ENCODE assay signal across 7 cellular contexts in genomic region chr11:326592-326841, GRCh38. TPM values are rescaled to one million over a fixed set of nuclear protein-coding genes. Genes with fewer than 3 reads are reported as not detected.
DNase-seq lines count a peak whose midpoint lies in the region; ATAC-seq, FAIRE-seq and TF ChIP-seq lines count a peak whose summit lies in the region.

No MANE protein-coding gene starts in this region.

- H3K4me1 ChIP-seq in GM23248 (ENCODE audit: insufficient read depth) (peaks cover 9% of the 10 kb centered on the region; the same call in 1 of the 2 replicates), HepG2 (ENCODE audit: insufficient read depth, low read length) (peaks cover 64% of the 10 kb centered on the region), stomach smooth muscle (ENCODE audit: control insufficient read depth, insufficient read depth, low read length) (peaks cover 38% of the 10 kb centered on the region), PC-3 (ENCODE audit: insufficient read depth, low read length) (no peaks in the 10 kb centered on the region)

- H3K9ac ChIP-seq in GM23248: no peak overlapping the region
- peak overlapping the region; percentile 36; the same call in 1 of the 2 replicates for H3K9ac ChIP-seq in HepG2 (ENCODE audit: insufficient read depth, low read depth, low read length)
- peak overlapping the region; percentile 30 to 60 for H3K9ac ChIP-seq in stomach smooth muscle (ENCODE audit: low read length in 2 of 2)
- H3K9ac ChIP-seq in PC-3 (ENCODE audit: low read length): no peak overlapping the region

- ATAC-seq in activated CD8-positive, alpha-beta T cell treated with anti-CD3 and anti-CD28 coated beads for 36 hours: peak; percentile 3
- ATAC-seq in HepG2 (peak; percentile 24), PC-3 (no peak)

- DNase-seq in GM23248 (no peak), HepG2 (ENCODE audit: low spot score) (no peak), PC-3 (no peak), SK-N-DZ (ENCODE audit: low spot score) (no peak)
- no peak for DNase-seq in activated CD8-positive, alpha-beta T cell treated with anti-CD3 and anti-CD28 coated beads for 36 hours
- DNase-seq in stimulated activated CD4-positive, alpha-beta T cell treated with anti-CD3 and anti-CD28 coated beads, Interleukin-1b, Interleukin-23, amount 100 ng/mL, for 48 hours: no peak

- H3K27ac ChIP-seq in GM23248 (no peak overlapping the region), HepG2 (ENCODE audit: extremely low read length, insufficient read depth, low read length) (peak overlapping the region; percentile 49), stomach smooth muscle (ENCODE audit: low read length) (peak overlapping the region; percentile 95), PC-3 (ENCODE audit: low read length) (no peak overlapping the region)

- H3K79me2 ChIP-seq in GM23248 (ENCODE audit: insufficient read depth) (no peaks in the 10 kb centered on the region), HepG2 (ENCODE audit: insufficient read depth, low read length) (no peaks in the 10 kb centered on the region), PC-3 (ENCODE audit: low read length) (no peaks in the 10 kb centered on the region)

- CTCF ChIA-PET in activated CD8-positive, alpha-beta T cell treated with anti-CD3 and anti-CD28 coated beads for 36 hours (lab: Charles Lee): interaction anchor here (1.2 to 1.9 kb wide), 5 partner anchors 10 to 29 kb away, joined by 3 to 9 read pairs (median 3); no protein-coding TSS in a partner anchor
- CTCF ChIA-PET in HepG2 (lab: Yijun Ruan, JAX; ENCODE audit: low intra/inter-chr PET ratio, low total read pairs): no interaction called here
- CTCF ChIA-PET in PC-3 (lab: Charles Lee): no interaction called here

- no TSS peak for BruUV-seq in HepG2 (replicated peaks; lab: Mats Ljungman, UMichigan)
- no TSS peak for BruUV-seq in PC-3 (replicated peaks; lab: Mats Ljungman, UMichigan)

- no peaks in the 10 kb centered on the region for H3K27me3 Mint-ChIP-seq in activated CD8-positive, alpha-beta T cell treated with anti-CD3 and anti-CD28 coated beads for 36 hours

- H3K36me3 ChIP-seq in GM23248 (ENCODE audit: low read depth): no peaks in the 10 kb centered on the region
- no peaks in the 10 kb centered on the region for H3K36me3 ChIP-seq in HepG2 (replicated peaks in 1 of 2; ENCODE audit: control insufficient read depth in 1 of 2, insufficient read depth in 2 of 2, low read length in 2 of 2)
- no peaks in the 10 kb centered on the region for H3K36me3 ChIP-seq in stomach smooth muscle (ENCODE audit: control insufficient read depth in 2 of 2, insufficient read depth in 2 of 2, low read length in 2 of 2)
- H3K36me3 ChIP-seq in PC-3 (ENCODE audit: low read depth, low read length): no peaks in the 10 kb centered on the region

- no peaks in the 10 kb centered on the region for H3K9me3 Mint-ChIP-seq in activated CD8-positive, alpha-beta T cell treated with anti-CD3 and anti-CD28 coated beads for 36 hours

- H3K4me1 Mint-ChIP-seq in activated CD8-positive, alpha-beta T cell treated with anti-CD3 and anti-CD28 coated beads for 36 hours (ENCODE audit: low read depth): peaks cover 68% of the 10 kb centered on the region

- POLR2A ChIA-PET in activated CD8-positive, alpha-beta T cell treated with anti-CD3 and anti-CD28 coated beads for 36 hours (lab: Charles Lee): interaction anchor here (0.9 to 5.8 kb wide), 7 partner anchors 10 to 183 kb away, joined by 3 to 41 read pairs (median 4); no protein-coding TSS in a partner anchor
- POLR2A ChIA-PET in HepG2 (lab: Yijun Ruan, JAX): interaction anchor here (0.6 to 6.1 kb wide), 4 partner anchors 10 to 126 kb away, joined by 3 to 85 read pairs (median 6); partner anchors contain the start of gene IFITM1
- POLR2A ChIA-PET in PC-3 (lab: Charles Lee; ENCODE audit: unreplicated experiment): no interaction called here

- intact Hi-C loops in activated CD8-positive, alpha-beta T cell treated with anti-CD3 and anti-CD28 coated beads for 36 hours (cut with micrococcal nuclease): no loop called here
- intact Hi-C loops in HepG2 (cut with micrococcal nuclease; ENCODE audit: unreplicated experiment) (no loop called here), PC-3 (cut with micrococcal nuclease) (no loop called here)

- in situ Hi-C loops in GM23248 (cut with MboI) (no loop called here), HepG2 (cut with HindIII; ENCODE audit: extremely low pct_ligation_motif_present, low pct_unique_long_range_greater_than_20kb) (no loop called here)

- H2AFZ ChIP-seq in GM23248 (peak overlapping the region; percentile 28; the same call in 1 of the 2 replicates), HepG2 (ENCODE audit: low read length) (no peak overlapping the region), PC-3 (ENCODE audit: low read length) (no peak overlapping the region)

- no peak for TF ChIP-seq CTCF in activated CD8-positive, alpha-beta T cell treated with anti-CD3 and anti-CD28 coated beads for 36 hours (IDR thresholded peaks at IDR 0.05)
- no peak for TF ChIP-seq CTCF in HepG2 (CRISPR knock-in tag; IDR thresholded peaks at IDR 0.05)
- no peak for TF ChIP-seq CTCF in PC-3 (conservative IDR thresholded peaks at IDR 0.05; ENCODE audit: low read depth, low read length)

- H3K9me3 ChIP-seq in GM23248 (ENCODE audit: low read depth) (no peaks in the 10 kb centered on the region), HepG2 (ENCODE audit: low read length) (no peaks in the 10 kb centered on the region), stomach smooth muscle (ENCODE audit: control insufficient read depth in 2 of 2, low read length in 2 of 2) (no peaks in the 10 kb centered on the region), PC-3 (ENCODE audit: low read length) (no peaks in the 10 kb centered on the region)

- no peaks in the 10 kb centered on the region for H4K20me1 ChIP-seq in GM23248 (ENCODE audit: insufficient read depth)
- H4K20me1 ChIP-seq in HepG2 (ENCODE audit: insufficient read depth, low read length): no peaks in the 10 kb centered on the region
- H4K20me1 ChIP-seq in PC-3 (ENCODE audit: low read length): no peaks in the 10 kb centered on the region

- H3K27me3 ChIP-seq in GM23248 (replicated peaks; ENCODE audit: insufficient read depth) (no peaks in the 10 kb centered on the region), HepG2 (ENCODE audit: control insufficient read depth in 1 of 2, insufficient read depth in 2 of 2, low read length in 2 of 2) (no peaks in the 10 kb centered on the region), stomach smooth muscle (ENCODE audit: control insufficient read depth in 1 of 2, insufficient read depth in 2 of 2, low read length in 2 of 2) (no peaks in the 10 kb centered on the region), PC-3 (ENCODE audit: low read length) (no peaks in the 10 kb centered on the region)

- TF ChIP-seq POLR2A in HepG2 (IDR thresholded peaks at IDR 0.05; ENCODE audit: insufficient read depth in 1 of 2, low read depth in 2 of 2, low read length in 2 of 2): no peak

- no peak for TF ChIP-seq EP300 in HepG2 (IDR thresholded peaks at IDR 0.05; ENCODE audit: low read depth in 2 of 2, low read length in 2 of 2)
- no peak for TF ChIP-seq EP300 in HepG2 (CRISPR knock-in tag; IDR thresholded peaks at IDR 0.05; ENCODE audit: borderline replicate concordance)

- peak overlapping the region; percentile 72 for H3K4me3 Mint-ChIP-seq in activated CD8-positive, alpha-beta T cell treated with anti-CD3 and anti-CD28 coated beads for 36 hours

- no peak for FAIRE-seq in HepG2 (lab: Jason Lieb, UNC)

- H3K9me2 ChIP-seq in GM23248 (ENCODE audit: insufficient read depth) (no peaks in the 10 kb centered on the region), PC-3 (replicated peaks; ENCODE audit: low read length) (no peaks in the 10 kb centered on the region)

- peak overlapping the region; percentile 99 for H3K27ac Mint-ChIP-seq in activated CD8-positive, alpha-beta T cell treated with anti-CD3 and anti-CD28 coated beads for 36 hours

- H3F3A ChIP-seq in GM23248 (ENCODE audit: insufficient read depth) (no peaks in the 10 kb centered on the region), PC-3 (ENCODE audit: low read length, unreplicated experiment) (no peaks in the 10 kb centered on the region)

- peaks cover 2% of the 10 kb centered on the region for H3K36me3 Mint-ChIP-seq in activated CD8-positive, alpha-beta T cell treated with anti-CD3 and anti-CD28 coated beads for 36 hours (ENCODE audit: low read depth)

- H3K4me2 ChIP-seq in GM23248 (ENCODE audit: unreplicated experiment) (no peak overlapping the region), HepG2 (ENCODE audit: low read depth, low read length) (peak overlapping the region; percentile 90), PC-3 (ENCODE audit: low read length) (no peak overlapping the region)

- H3K4me3 ChIP-seq in GM23248 (no peak overlapping the region), HepG2 (replicated peaks in 1 of 3; ENCODE audit: insufficient read depth in 1 of 3, low read depth in 2 of 3, low read length in 3 of 3) (no peak overlapping the region), stomach smooth muscle (ENCODE audit: low read length in 2 of 2) (peak overlapping the region in 1 of 2 donors; percentile 22), PC-3 (ENCODE audit: low read length) (no peak overlapping the region)

- no peak for TF ChIP-seq RAD21 in HepG2 (CRISPR knock-in tag; IDR thresholded peaks at IDR 0.05)

- 84 to 86% methylated on average over 6 of the region's 6 CpGs for WGBS in GM23248 (ENCODE audit: low coverage in 1 of 2, low lambda C conversion rate in 2 of 2, missing lambda C conversion rate in 2 of 2), 2 experiments
- 80% methylated on average over 4 of the region's 6 CpGs for WGBS in HepG2 (ENCODE audit: low lambda C conversion rate)

RNA-seq across cellular contexts. Expression of gene IFITM3, which starts 5.9 kb away (rescaled TPM):
- 62.5 and 158 TPM in 2 replicates for total RNA-seq in GM23248 (2014; rRNA removed; shearing (Covaris generic))
- polyA plus RNA-seq in GM23248 (2016; fragmentation: Nextera tagmentation; extraction: Ambion mirVana) (1,892 and 1,917 TPM in 2 replicates), HepG2 (2011; rRNA removed) (163 and 182 TPM in 2 replicates)
- total RNA-seq in activated CD8-positive, alpha-beta T cell treated with anti-CD3 and anti-CD28 coated beads for 36 hours: 10 to 100 TPM; 52.8 to 58.0 TPM
- total RNA-seq in HepG2 (2016; rRNA removed; fragmentation: Illumina TruSeq; extraction: Trizol) (30.0 and 52.6 TPM in 2 replicates), PC-3 (2014; rRNA removed) (91.6 and 97.6 TPM in 2 replicates)
- 16.1 and 19.2 TPM in 2 replicates for total RNA-seq in HepG2 (2016; cell fraction: cytosol; rRNA removed; fragmentation: Illumina TruSeq; extraction: Trizol; ENCODE audit: low read depth)
- 27.9 and 45.1 TPM in 2 replicates for total RNA-seq in HepG2 (2016; cell fraction: insoluble cytoplasmic fraction; rRNA removed; fragmentation: Illumina TruSeq; extraction: Trizol)
- total RNA-seq in HepG2 (2016; cell fraction: membrane; rRNA removed; fragmentation: Illumina TruSeq; extraction: Trizol): 15.2 and 16.4 TPM in 2 replicates
- total RNA-seq in HepG2 (2016; cell fraction: nucleus; rRNA removed; fragmentation: Illumina TruSeq; extraction: Trizol): 36.7 and 42.1 TPM in 2 replicates
- 316 and 459 TPM in 2 replicates for polyA plus RNA-seq in HepG2 (2011; cell fraction: cytosol; rRNA removed)
- polyA plus RNA-seq in HepG2 (2011; cell fraction: nucleus; rRNA removed): 94.3 and 120 TPM in 2 replicates
- 183 and 441 TPM in 2 replicates for polyA plus RNA-seq in HepG2 (2012)
- polyA plus RNA-seq in HepG2 (2016; cell fraction: cytosol; fragmentation: Illumina TruSeq; extraction: Trizol; ENCODE audit: low read depth): 87.8 and 96.5 TPM in 2 replicates
- 109 and 136 TPM in 2 replicates for polyA plus RNA-seq in HepG2 (2016; cell fraction: insoluble cytoplasmic fraction; fragmentation: Illumina TruSeq; extraction: Trizol; ENCODE audit: low read depth)
- polyA plus RNA-seq in HepG2 (2016; cell fraction: membrane; fragmentation: Illumina TruSeq; extraction: Trizol; ENCODE audit: low read depth): 64.1 and 65.9 TPM in 2 replicates
- polyA plus RNA-seq in HepG2 (2016; cell fraction: nucleus; fragmentation: Illumina TruSeq; extraction: Trizol; ENCODE audit: insufficient read depth, low read depth): 219 and 229 TPM in 2 replicates
- polyA minus RNA-seq in HepG2 (2011; rRNA and poly(A)+ RNA removed; ENCODE audit: low replicate concordance): 405 and 668 TPM in 2 replicates
- 180 and 184 TPM in 2 replicates for polyA minus RNA-seq in HepG2 (2011; cell fraction: cytosol; rRNA and poly(A)+ RNA removed)
- polyA minus RNA-seq in HepG2 (2011; cell fraction: nucleus; rRNA and poly(A)+ RNA removed): 31.3 and 46.7 TPM in 2 replicates
- polyA plus RNA-seq in SK-N-DZ (2014; cell fraction: cytosol; rRNA removed): not detected in 2 replicates
- not detected in 2 replicates for polyA plus RNA-seq in SK-N-DZ (2014; cell fraction: nucleus; rRNA removed)

RNA-seq across cellular contexts. Expression of gene IFITM1, which starts 12.7 kb away (rescaled TPM):
- total RNA-seq in GM23248 (2014; rRNA removed; shearing (Covaris generic)): 72.7 and 77.3 TPM in 2 replicates
- polyA plus RNA-seq in GM23248 (2016; fragmentation: Nextera tagmentation; extraction: Ambion mirVana) (180 and 187 TPM in 2 replicates), HepG2 (2011; rRNA removed) (11.1 and 18.7 TPM in 2 replicates)
- 100 to 1,000 TPM; 296 to 304 TPM for total RNA-seq in activated CD8-positive, alpha-beta T cell treated with anti-CD3 and anti-CD28 coated beads for 36 hours
- total RNA-seq in HepG2 (2016; rRNA removed; fragmentation: Illumina TruSeq; extraction: Trizol) (0.38 TPM in 1 of 2 replicates, not detected in the other), PC-3 (2014; rRNA removed) (2.0 and 2.2 TPM in 2 replicates)
- total RNA-seq in HepG2 (2016; cell fraction: cytosol; rRNA removed; fragmentation: Illumina TruSeq; extraction: Trizol; ENCODE audit: low read depth): not detected in 2 replicates
- 0.24 TPM in 1 of 2 replicates, not detected in the other for total RNA-seq in HepG2 (2016; cell fraction: insoluble cytoplasmic fraction; rRNA removed; fragmentation: Illumina TruSeq; extraction: Trizol)
- total RNA-seq in HepG2 (2016; cell fraction: membrane; rRNA removed; fragmentation: Illumina TruSeq; extraction: Trizol): 0.34 TPM in 1 of 2 replicates, not detected in the other
- total RNA-seq in HepG2 (2016; cell fraction: nucleus; rRNA removed; fragmentation: Illumina TruSeq; extraction: Trizol): not detected in 2 replicates
- polyA plus RNA-seq in HepG2 (2011; cell fraction: cytosol; rRNA removed): 15.6 and 17.2 TPM in 2 replicates
- polyA plus RNA-seq in HepG2 (2011; cell fraction: nucleus; rRNA removed): 4.5 and 6.7 TPM in 2 replicates
- polyA plus RNA-seq in HepG2 (2012): 5.0 and 18.1 TPM in 2 replicates
- 0.40 and 0.62 TPM in 2 replicates for polyA plus RNA-seq in HepG2 (2016; cell fraction: cytosol; fragmentation: Illumina TruSeq; extraction: Trizol; ENCODE audit: low read depth)
- polyA plus RNA-seq in HepG2 (2016; cell fraction: insoluble cytoplasmic fraction; fragmentation: Illumina TruSeq; extraction: Trizol; ENCODE audit: low read depth): not detected in 2 replicates
- polyA plus RNA-seq in HepG2 (2016; cell fraction: membrane; fragmentation: Illumina TruSeq; extraction: Trizol; ENCODE audit: low read depth): 0.41 TPM in 1 of 2 replicates, not detected in the other
- 0.85 and 1.3 TPM in 2 replicates for polyA plus RNA-seq in HepG2 (2016; cell fraction: nucleus; fragmentation: Illumina TruSeq; extraction: Trizol; ENCODE audit: insufficient read depth, low read depth)
- 15.4 and 536 TPM in 2 replicates for polyA minus RNA-seq in HepG2 (2011; rRNA and poly(A)+ RNA removed; ENCODE audit: low replicate concordance)
- polyA minus RNA-seq in HepG2 (2011; cell fraction: cytosol; rRNA and poly(A)+ RNA removed): 4.5 and 5.8 TPM in 2 replicates
- polyA minus RNA-seq in HepG2 (2011; cell fraction: nucleus; rRNA and poly(A)+ RNA removed): 1.5 and 2.7 TPM in 2 replicates
- not detected in 2 replicates for polyA plus RNA-seq in SK-N-DZ (2014; cell fraction: cytosol; rRNA removed)
- not detected in 2 replicates for polyA plus RNA-seq in SK-N-DZ (2014; cell fraction: nucleus; rRNA removed)

RNA-seq across cellular contexts. Expression of gene IFITM2, which starts 18.9 kb away (rescaled TPM):
- total RNA-seq in GM23248 (2014; rRNA removed; shearing (Covaris generic)): 75.2 and 104 TPM in 2 replicates
- polyA plus RNA-seq in GM23248 (2016; fragmentation: Nextera tagmentation; extraction: Ambion mirVana): 1,025 and 1,029 TPM in 2 replicates
- total RNA-seq in activated CD8-positive, alpha-beta T cell treated with anti-CD3 and anti-CD28 coated beads for 36 hours: 100 to 1,000 TPM; 540 to 549 TPM
- 10.4 and 13.8 TPM in 2 replicates for total RNA-seq in HepG2 (2016; rRNA removed; fragmentation: Illumina TruSeq; extraction: Trizol)
- 4.6 and 5.5 TPM in 2 replicates for total RNA-seq in HepG2 (2016; cell fraction: cytosol; rRNA removed; fragmentation: Illumina TruSeq; extraction: Trizol; ENCODE audit: low read depth)
- 11.6 and 12.1 TPM in 2 replicates for total RNA-seq in HepG2 (2016; cell fraction: insoluble cytoplasmic fraction; rRNA removed; fragmentation: Illumina TruSeq; extraction: Trizol)
- 5.2 and 7.6 TPM in 2 replicates for total RNA-seq in HepG2 (2016; cell fraction: membrane; rRNA removed; fragmentation: Illumina TruSeq; extraction: Trizol)
- total RNA-seq in HepG2 (2016; cell fraction: nucleus; rRNA removed; fragmentation: Illumina TruSeq; extraction: Trizol): 6.0 and 9.0 TPM in 2 replicates
- polyA plus RNA-seq in HepG2 (2011; rRNA removed): 267 and 289 TPM in 2 replicates
- 371 and 454 TPM in 2 replicates for polyA plus RNA-seq in HepG2 (2011; cell fraction: cytosol; rRNA removed)
- 88.0 and 115 TPM in 2 replicates for polyA plus RNA-seq in HepG2 (2011; cell fraction: nucleus; rRNA removed)
- polyA plus RNA-seq in HepG2 (2012): 111 and 258 TPM in 2 replicates
- 23.4 and 27.5 TPM in 2 replicates for polyA plus RNA-seq in HepG2 (2016; cell fraction: cytosol; fragmentation: Illumina TruSeq; extraction: Trizol; ENCODE audit: low read depth)
- 52.2 and 56.6 TPM in 2 replicates for polyA plus RNA-seq in HepG2 (2016; cell fraction: insoluble cytoplasmic fraction; fragmentation: Illumina TruSeq; extraction: Trizol; ENCODE audit: low read depth)
- 26.5 and 30.4 TPM in 2 replicates for polyA plus RNA-seq in HepG2 (2016; cell fraction: membrane; fragmentation: Illumina TruSeq; extraction: Trizol; ENCODE audit: low read depth)
- 46.2 and 58.7 TPM in 2 replicates for polyA plus RNA-seq in HepG2 (2016; cell fraction: nucleus; fragmentation: Illumina TruSeq; extraction: Trizol; ENCODE audit: insufficient read depth, low read depth)
- polyA minus RNA-seq in HepG2 (2011; rRNA and poly(A)+ RNA removed; ENCODE audit: low replicate concordance): 409 and 521 TPM in 2 replicates
- 52.0 and 52.6 TPM in 2 replicates for polyA minus RNA-seq in HepG2 (2011; cell fraction: cytosol; rRNA and poly(A)+ RNA removed)
- 21.9 and 27.4 TPM in 2 replicates for polyA minus RNA-seq in HepG2 (2011; cell fraction: nucleus; rRNA and poly(A)+ RNA removed)
- total RNA-seq in PC-3 (2014; rRNA removed): 36.3 and 49.0 TPM in 2 replicates
- 0.24 TPM in 1 of 2 replicates, not detected in the other for polyA plus RNA-seq in SK-N-DZ (2014; cell fraction: cytosol; rRNA removed)
- not detected in 2 replicates for polyA plus RNA-seq in SK-N-DZ (2014; cell fraction: nucleus; rRNA removed)

RNA-seq across cellular contexts. Expression of gene IFITM5, which starts 27.2 kb away (rescaled TPM):
- total RNA-seq in GM23248 (2014; rRNA removed; shearing (Covaris generic)): not detected in 2 replicates
- not detected in 2 replicates for polyA plus RNA-seq in GM23248 (2016; fragmentation: Nextera tagmentation; extraction: Ambion mirVana)
- not detected for total RNA-seq in activated CD8-positive, alpha-beta T cell treated with anti-CD3 and anti-CD28 coated beads for 36 hours
- total RNA-seq in HepG2 (2016; rRNA removed; fragmentation: Illumina TruSeq; extraction: Trizol): not detected in 2 replicates
- not detected in 2 replicates for total RNA-seq in HepG2 (2016; cell fraction: cytosol; rRNA removed; fragmentation: Illumina TruSeq; extraction: Trizol; ENCODE audit: low read depth)
- total RNA-seq in HepG2 (2016; cell fraction: insoluble cytoplasmic fraction; rRNA removed; fragmentation: Illumina TruSeq; extraction: Trizol): not detected in 2 replicates
- total RNA-seq in HepG2 (2016; cell fraction: membrane; rRNA removed; fragmentation: Illumina TruSeq; extraction: Trizol): not detected in 2 replicates
- not detected in 2 replicates for total RNA-seq in HepG2 (2016; cell fraction: nucleus; rRNA removed; fragmentation: Illumina TruSeq; extraction: Trizol)
- polyA plus RNA-seq in HepG2 (2011; rRNA removed): not detected in 2 replicates
- not detected in 2 replicates for polyA plus RNA-seq in HepG2 (2011; cell fraction: cytosol; rRNA removed)
- polyA plus RNA-seq in HepG2 (2011; cell fraction: nucleus; rRNA removed): not detected in 2 replicates
- polyA plus RNA-seq in HepG2 (2012): not detected in 2 replicates
- polyA plus RNA-seq in HepG2 (2016; cell fraction: cytosol; fragmentation: Illumina TruSeq; extraction: Trizol; ENCODE audit: low read depth): not detected in 2 replicates
- not detected in 2 replicates for polyA plus RNA-seq in HepG2 (2016; cell fraction: insoluble cytoplasmic fraction; fragmentation: Illumina TruSeq; extraction: Trizol; ENCODE audit: low read depth)
- not detected in 2 replicates for polyA plus RNA-seq in HepG2 (2016; cell fraction: membrane; fragmentation: Illumina TruSeq; extraction: Trizol; ENCODE audit: low read depth)
- not detected in 2 replicates for polyA plus RNA-seq in HepG2 (2016; cell fraction: nucleus; fragmentation: Illumina TruSeq; extraction: Trizol; ENCODE audit: insufficient read depth, low read depth)
- polyA minus RNA-seq in HepG2 (2011; rRNA and poly(A)+ RNA removed; ENCODE audit: low replicate concordance): not detected in 2 replicates
- polyA minus RNA-seq in HepG2 (2011; cell fraction: cytosol; rRNA and poly(A)+ RNA removed): not detected in 2 replicates
- polyA minus RNA-seq in HepG2 (2011; cell fraction: nucleus; rRNA and poly(A)+ RNA removed): not detected in 2 replicates
- not detected in 2 replicates for total RNA-seq in PC-3 (2014; rRNA removed)
- not detected in 2 replicates for polyA plus RNA-seq in SK-N-DZ (2014; cell fraction: cytosol; rRNA removed)
- not detected in 2 replicates for polyA plus RNA-seq in SK-N-DZ (2014; cell fraction: nucleus; rRNA removed)

RNA-seq across cellular contexts. Expression of gene PGGHG, which starts 37.6 kb away (rescaled TPM):
- 14.2 and 23.1 TPM in 2 replicates for total RNA-seq in GM23248 (2014; rRNA removed; shearing (Covaris generic))
- polyA plus RNA-seq in GM23248 (2016; fragmentation: Nextera tagmentation; extraction: Ambion mirVana) (4.4 and 4.6 TPM in 2 replicates), HepG2 (2011; rRNA removed) (14.8 and 17.4 TPM in 2 replicates)
- 100 to 1,000 TPM; 298 to 308 TPM for total RNA-seq in activated CD8-positive, alpha-beta T cell treated with anti-CD3 and anti-CD28 coated beads for 36 hours
- total RNA-seq in HepG2 (2016; rRNA removed; fragmentation: Illumina TruSeq; extraction: Trizol) (1.5 and 5.9 TPM in 2 replicates), PC-3 (2014; rRNA removed) (10.6 and 12.4 TPM in 2 replicates)
- total RNA-seq in HepG2 (2016; cell fraction: cytosol; rRNA removed; fragmentation: Illumina TruSeq; extraction: Trizol; ENCODE audit: low read depth): 0.51 and 0.79 TPM in 2 replicates
- total RNA-seq in HepG2 (2016; cell fraction: insoluble cytoplasmic fraction; rRNA removed; fragmentation: Illumina TruSeq; extraction: Trizol): 1.7 and 6.0 TPM in 2 replicates
- total RNA-seq in HepG2 (2016; cell fraction: membrane; rRNA removed; fragmentation: Illumina TruSeq; extraction: Trizol): 0.96 and 1.2 TPM in 2 replicates
- 6.6 and 7.9 TPM in 2 replicates for total RNA-seq in HepG2 (2016; cell fraction: nucleus; rRNA removed; fragmentation: Illumina TruSeq; extraction: Trizol)
- polyA plus RNA-seq in HepG2 (2011; cell fraction: cytosol; rRNA removed): 2.8 and 4.0 TPM in 2 replicates
- polyA plus RNA-seq in HepG2 (2011; cell fraction: nucleus; rRNA removed): 254 and 355 TPM in 2 replicates
- polyA plus RNA-seq in HepG2 (2012): 11.4 and 16.7 TPM in 2 replicates
- polyA plus RNA-seq in HepG2 (2016; cell fraction: cytosol; fragmentation: Illumina TruSeq; extraction: Trizol; ENCODE audit: low read depth): 0.29 and 0.37 TPM in 2 replicates
- 1.6 and 2.4 TPM in 2 replicates for polyA plus RNA-seq in HepG2 (2016; cell fraction: insoluble cytoplasmic fraction; fragmentation: Illumina TruSeq; extraction: Trizol; ENCODE audit: low read depth)
- 0.88 and 1.1 TPM in 2 replicates for polyA plus RNA-seq in HepG2 (2016; cell fraction: membrane; fragmentation: Illumina TruSeq; extraction: Trizol; ENCODE audit: low read depth)
- polyA plus RNA-seq in HepG2 (2016; cell fraction: nucleus; fragmentation: Illumina TruSeq; extraction: Trizol; ENCODE audit: insufficient read depth, low read depth): 30.4 and 30.9 TPM in 2 replicates
- 2.9 and 7.7 TPM in 2 replicates for polyA minus RNA-seq in HepG2 (2011; rRNA and poly(A)+ RNA removed; ENCODE audit: low replicate concordance)
- 1.9 and 2.7 TPM in 2 replicates for polyA minus RNA-seq in HepG2 (2011; cell fraction: cytosol; rRNA and poly(A)+ RNA removed)
- 13.7 and 13.8 TPM in 2 replicates for polyA minus RNA-seq in HepG2 (2011; cell fraction: nucleus; rRNA and poly(A)+ RNA removed)
- polyA plus RNA-seq in SK-N-DZ (2014; cell fraction: cytosol; rRNA removed): 0.27 and 3.5 TPM in 2 replicates
- 15.5 and 26.5 TPM in 2 replicates for polyA plus RNA-seq in SK-N-DZ (2014; cell fraction: nucleus; rRNA removed)

Comparison
In these comparisons a context has a peak if more than half of its experiments do, and no peak if none do; other contexts are left out.
1. H3K27ac ChIP-seq: peak in HepG2 (single experiment) and stomach smooth muscle (single experiment); none in GM23248 (single experiment) and PC-3 (single experiment).
2. H3K9ac ChIP-seq: peak in HepG2 (single experiment) and stomach smooth muscle (2 of 2); none in GM23248 (single experiment) and PC-3 (single experiment).
3. RNA of gene IFITM1, which starts 12.7 kb away (total RNA-seq): 296 to 304 TPM in activated CD8-positive, alpha-beta T cell treated with anti-CD3 and anti-CD28 coated beads for 36 hours and 72.7 to 77.3 TPM in GM23248; 2.0 to 2.2 TPM in PC-3 and 0.24 to 0.38 TPM in HepG2; every median in the first group is over 10 times any median in the second.